ENCODE assay signal across 19 cellular contexts in the genomic region with DNA sequence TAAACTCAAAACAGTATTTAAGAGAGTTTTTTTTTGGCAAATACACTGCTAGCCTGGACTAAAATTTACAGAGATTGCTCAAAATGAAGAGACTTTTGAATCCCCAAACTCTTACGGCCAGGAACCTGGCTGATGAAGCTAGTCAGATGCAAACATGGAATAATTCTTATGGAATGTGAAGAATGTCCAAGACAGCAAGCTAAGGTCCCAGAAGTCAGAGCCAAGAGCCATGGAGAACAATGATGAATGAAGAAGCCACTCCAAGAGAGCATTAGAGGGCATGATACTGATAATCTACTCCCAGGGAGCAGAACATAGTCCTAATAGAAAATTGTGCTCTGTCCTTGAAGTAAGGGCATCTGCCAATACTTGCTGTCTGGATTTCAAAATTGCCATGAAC.
DNase-seq lines count a peak whose midpoint lies in the region; ATAC-seq and TF ChIP-seq lines count a peak whose summit lies in the region.
"Had no signal": no experiment of that assay in that cellular context is flagged by ENCODE, and none has a peak within 500 bp of the region (broad histone marks: within the 10 kb centered on the region; RNA-seq: fewer than 3 reads in every experiment).

No MANE protein-coding gene starts in this region.

- H3K4me3 ChIP-seq in fibroblast of mammary gland (ENCODE audit: control insufficient read depth, low read depth, low read length): no peak overlapping the region
- H3K4me3 ChIP-seq: breast epithelium, psoas muscle had no signal

- TF ChIP-seq CTCF in fibroblast of mammary gland (conservative IDR thresholded peaks at IDR 0.05; ENCODE audit: control insufficient read depth, insufficient read depth, low read depth, low read length): no peak

- H3K27ac Mint-ChIP-seq in stimulated activated naive B cell treated with anti-CD40 and anti-IgM and Interleukin-4, amounts not matched to agents 10 μg/mL and 1 μg/mL and 100 μg/mL, for 72 hours: no peak overlapping the region
- H3K27ac Mint-ChIP-seq: B cell; HFFc6; natural killer cell treated with Interleukin-12 subunit alpha and Interleukin-12 subunit beta and Interleukin-15 and Interleukin-18, amount 100 ng/mL, for 72 hours had no signal

- intact Hi-C loops in sciatic nerve (cut with DNase I): no loop called here

- H3K4me3 Mint-ChIP-seq in stimulated activated naive B cell treated with anti-CD40 and anti-IgM and Interleukin-4, amounts not matched to agents 10 μg/mL and 1 μg/mL and 100 μg/mL, for 72 hours: no peak overlapping the region
- H3K4me3 Mint-ChIP-seq: B cell; HFFc6; natural killer cell treated with Interleukin-12 subunit alpha and Interleukin-12 subunit beta and Interleukin-15 and Interleukin-18, amount 100 ng/mL, for 72 hours had no signal

- DNase-seq in EL (peak; percentile 28), T1000 (lab: John Stamatoyannopoulos, UW) (peak; percentile 1), fibroblast of mammary gland (ENCODE audit: low read depth) (peak; percentile 5), sciatic nerve (ENCODE audit: low spot score) (no peak), NCI-H1436 (lab: John Stamatoyannopoulos, UW) (no peak), RKO (ENCODE audit: low spot score) (no peak)
- no peak for DNase-seq in stimulated activated naive B cell treated with anti-CD40 and anti-IgM and Interleukin-4, amounts not matched to agents 10 μg/mL and 1 μg/mL and 100 μg/mL, for 72 hours
- DNase-seq: activated CD4-positive, alpha-beta T cell treated with anti-CD3 and anti-CD28 coated beads for 48 hours; activated naive CD4-positive, alpha-beta T cell treated with Interleukin-2 at 50 U/mL for 16 hours; effector CD8-positive, alpha-beta T cell; GF-D8; HFFc6; MV-4-11; NCI-H526 treated with DMSO at 0.1 percent for 48 hours; psoas muscle had no signal

- no peaks in the 10 kb centered on the region for H3K27me3 Mint-ChIP-seq in stimulated activated naive B cell treated with anti-CD40 and anti-IgM and Interleukin-4, amounts not matched to agents 10 μg/mL and 1 μg/mL and 100 μg/mL, for 72 hours
- H3K27me3 Mint-ChIP-seq: B cell; natural killer cell treated with Interleukin-12 subunit alpha and Interleukin-12 subunit beta and Interleukin-15 and Interleukin-18, amount 100 ng/mL, for 72 hours had no signal

- no peaks in the 10 kb centered on the region for H3K9me3 Mint-ChIP-seq in stimulated activated naive B cell treated with anti-CD40 and anti-IgM and Interleukin-4, amounts not matched to agents 10 μg/mL and 1 μg/mL and 100 μg/mL, for 72 hours

- H3K36me3 Mint-ChIP-seq in stimulated activated naive B cell treated with anti-CD40 and anti-IgM and Interleukin-4, amounts not matched to agents 10 μg/mL and 1 μg/mL and 100 μg/mL, for 72 hours: no peaks in the 10 kb centered on the region
- H3K36me3 Mint-ChIP-seq: natural killer cell treated with Interleukin-12 subunit alpha and Interleukin-12 subunit beta and Interleukin-15 and Interleukin-18, amount 100 ng/mL, for 72 hours had no signal

- ATAC-seq in sciatic nerve (peak; percentile 30), GM19351 (IDR thresholded peaks at IDR 0.05; ENCODE audit: unreplicated experiment) (no peak)
- ATAC-seq in stimulated activated naive B cell treated with anti-CD40 and anti-IgM and Interleukin-4, amounts not matched to agents 10 μg/mL and 1 μg/mL and 100 μg/mL, for 72 hours (replicated peaks): no peak
- ATAC-seq: natural killer cell treated with Interleukin-12 subunit alpha and Interleukin-12 subunit beta and Interleukin-15 and Interleukin-18, amount 100 ng/mL, for 72 hours; psoas muscle had no signal

- H3K4me1 Mint-ChIP-seq in stimulated activated naive B cell treated with anti-CD40 and anti-IgM and Interleukin-4, amounts not matched to agents 10 μg/mL and 1 μg/mL and 100 μg/mL, for 72 hours: no peaks in the 10 kb centered on the region
- H3K4me1 Mint-ChIP-seq: B cell had no signal

Comparison
In these comparisons a context has a peak if more than half of its experiments do, and no peak if none do; other contexts are left out.
1. DNase-seq: peak in EL (single experiment), T1000 (single experiment) and fibroblast of mammary gland (single experiment); none in sciatic nerve (single experiment), stimulated activated naive B cell treated with anti-CD40 and anti-IgM and Interleukin-4, amounts not matched to agents 10 μg/mL and 1 μg/mL and 100 μg/mL, for 72 hours (single experiment), NCI-H1436 (single experiment) and RKO (single experiment).